8 cellular contexts compared by ENCODE assay signal in genomic region chr1:39132505-39133339, GRCh38.
DNase-seq lines count a peak whose midpoint lies in the region; ATAC-seq, FAIRE-seq and TF ChIP-seq lines count a peak whose summit lies in the region.

No MANE protein-coding gene starts in this region.

- no peak for ATAC-seq in HG03159 (IDR thresholded peaks at IDR 0.05; ENCODE audit: unreplicated experiment)

- H3K9ac ChIP-seq in stomach smooth muscle (ENCODE audit: low read length in 2 of 2) (peak overlapping the region in 1 of 2 donors; percentile 29), Karpas-422 (ENCODE audit: low read length) (no peak overlapping the region)

- no peaks in the 10 kb centered on the region for H3K36me3 ChIP-seq in brain microvascular endothelial cell (replicated peaks)
- no peaks in the 10 kb centered on the region for H3K36me3 ChIP-seq in kidney epithelial cell (ENCODE audit: control insufficient read depth, insufficient read depth, low read length)
- H3K36me3 ChIP-seq in stomach smooth muscle (ENCODE audit: control insufficient read depth in 2 of 2, insufficient read depth in 2 of 2, low read length in 2 of 2), result no peaks in the 10 kb centered on the region
- no peaks in the 10 kb centered on the region for H3K36me3 ChIP-seq in Karpas-422 (ENCODE audit: insufficient read depth, low read length)

- peak; percentile 52 for TF ChIP-seq CTCF in brain microvascular endothelial cell (IDR thresholded peaks at IDR 0.05; ENCODE audit: low read depth, low read length, missing control alignments)
- TF ChIP-seq CTCF in kidney epithelial cell (IDR thresholded peaks at IDR 0.05; ENCODE audit: insufficient read depth, low read length, poor library complexity, severe bottlenecking), result peak; percentile 20

- no peaks in the 10 kb centered on the region for H4K20me1 ChIP-seq in Karpas-422 (ENCODE audit: insufficient read depth, low read depth, low read length)

- no peaks in the 10 kb centered on the region for H3K9me2 ChIP-seq in Karpas-422 (replicated peaks; ENCODE audit: insufficient read depth, low read length)

- H2AFZ ChIP-seq in Karpas-422 (ENCODE audit: low read length), result no peak overlapping the region

- no peaks in the 10 kb centered on the region for H3K27me3 ChIP-seq in brain microvascular endothelial cell (replicated peaks)
- no peaks in the 10 kb centered on the region for H3K27me3 ChIP-seq in kidney epithelial cell (ENCODE audit: control insufficient read depth, insufficient read depth, low read length)
- no peaks in the 10 kb centered on the region for H3K27me3 ChIP-seq in stomach smooth muscle (ENCODE audit: control insufficient read depth in 1 of 2, insufficient read depth in 2 of 2, low read length in 2 of 2)
- no peaks in the 10 kb centered on the region for H3K27me3 ChIP-seq in Karpas-422 (ENCODE audit: low read length)

- H3K4me3 ChIP-seq in brain microvascular endothelial cell (ENCODE audit: low read depth, low read length), result no peak overlapping the region
- no peak overlapping the region for H3K4me3 ChIP-seq in kidney epithelial cell (ENCODE audit: low read depth, low read length)
- peak overlapping the region in 1 of 2 donors; percentile 23 for H3K4me3 ChIP-seq in stomach smooth muscle (ENCODE audit: low read length in 2 of 2)
- no peak overlapping the region for H3K4me3 ChIP-seq in Karpas-422 (ENCODE audit: low read length)

- peak overlapping the region; percentile 75 for H3K27ac ChIP-seq in brain microvascular endothelial cell
- peak overlapping the region; percentile 70 for H3K27ac ChIP-seq in stomach smooth muscle (ENCODE audit: low read length)
- no peak overlapping the region for H3K27ac ChIP-seq in Karpas-422 (ENCODE audit: low read length)

- in situ Hi-C loops in brain microvascular endothelial cell (cut with HindIII; ENCODE audit: low pct_ligation_motif_present, low sequenced_read_pairs), result no loop called here

- no peaks in the 10 kb centered on the region for H3K79me2 ChIP-seq in Karpas-422 (ENCODE audit: low read length)

- no peak for FAIRE-seq in HTR-8/SVneo (lab: Jason Lieb, UNC)

- H3K9me3 ChIP-seq in stomach smooth muscle (ENCODE audit: control insufficient read depth in 2 of 2, low read length in 2 of 2) (no peaks in the 10 kb centered on the region), Karpas-422 (ENCODE audit: low read length) (no peaks in the 10 kb centered on the region)

- H3K4me2 ChIP-seq in Karpas-422 (ENCODE audit: low read depth, low read length, poor library complexity, severe bottlenecking), result no peak overlapping the region

- peaks cover 37% of the 10 kb centered on the region for H3K4me1 ChIP-seq in stomach smooth muscle (ENCODE audit: control insufficient read depth, insufficient read depth, low read length)
- no peaks in the 10 kb centered on the region for H3K4me1 ChIP-seq in Karpas-422 (ENCODE audit: low read length)

- DNase-seq in M059J (ENCODE audit: low read depth), result peak; percentile 55
- peak; percentile 69 for DNase-seq in brain microvascular endothelial cell
- DNase-seq in kidney epithelial cell (ENCODE audit: low read depth), result no peak
- no peak for DNase-seq in Karpas-422
- DNase-seq in HTR-8/SVneo (ENCODE audit: insufficient read length, low spot score), result no peak
- no peak for DNase-seq in activated CD4-positive, CD25-positive, alpha-beta regulatory T cell (lab: John Stamatoyannopoulos, UW)

Comparison
In these comparisons a context has a peak if more than half of its experiments do, and no peak if none do; other contexts are left out.
1. DNase-seq: peak in M059J (single experiment) and brain microvascular endothelial cell (single experiment); none in kidney epithelial cell (single experiment), Karpas-422 (single experiment), HTR-8/SVneo (single experiment) and activated CD4-positive, CD25-positive, alpha-beta regulatory T cell (0 of 4).